1 cellular context compared by ENCODE assay signal in the genomic region with DNA sequence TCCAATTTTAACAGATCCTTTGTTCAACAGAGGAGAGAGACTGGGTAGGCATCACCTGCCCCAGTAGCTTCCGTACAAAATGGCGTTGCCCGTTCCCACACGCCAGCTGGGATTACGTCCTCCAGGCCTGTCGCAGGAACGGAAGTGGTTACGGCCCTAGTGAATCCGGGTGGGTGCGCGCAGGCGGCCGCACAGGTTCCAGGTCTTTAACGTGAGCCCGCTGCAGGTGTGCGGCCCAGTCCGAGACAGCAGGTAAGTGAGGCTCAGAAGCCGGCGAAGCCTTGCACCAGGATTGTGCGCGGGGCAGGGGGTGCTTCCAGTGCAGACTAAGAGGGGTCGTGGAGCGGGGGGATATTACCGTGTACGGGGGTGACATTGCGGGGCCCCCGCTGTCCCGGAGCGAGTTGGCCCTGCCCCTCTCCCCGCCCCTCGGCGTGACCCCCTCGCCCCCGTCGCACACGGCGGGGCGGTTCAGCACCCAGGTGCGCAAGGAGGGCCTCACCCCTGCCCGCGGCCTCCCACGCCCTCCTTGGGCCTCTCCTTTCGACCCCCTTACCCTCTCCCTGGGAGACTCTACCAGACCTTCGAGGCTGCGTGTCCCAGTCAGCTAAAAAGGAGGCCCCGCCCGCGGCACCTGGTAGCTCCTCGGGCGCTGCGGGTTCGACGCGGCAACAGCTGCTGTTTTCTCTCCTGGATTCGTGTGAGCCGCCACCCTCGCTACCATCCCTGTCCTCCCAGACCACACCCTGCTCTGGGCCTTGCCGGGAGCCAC.
TF ChIP-seq lines count a peak whose summit lies in the region.

A gene with protein sequence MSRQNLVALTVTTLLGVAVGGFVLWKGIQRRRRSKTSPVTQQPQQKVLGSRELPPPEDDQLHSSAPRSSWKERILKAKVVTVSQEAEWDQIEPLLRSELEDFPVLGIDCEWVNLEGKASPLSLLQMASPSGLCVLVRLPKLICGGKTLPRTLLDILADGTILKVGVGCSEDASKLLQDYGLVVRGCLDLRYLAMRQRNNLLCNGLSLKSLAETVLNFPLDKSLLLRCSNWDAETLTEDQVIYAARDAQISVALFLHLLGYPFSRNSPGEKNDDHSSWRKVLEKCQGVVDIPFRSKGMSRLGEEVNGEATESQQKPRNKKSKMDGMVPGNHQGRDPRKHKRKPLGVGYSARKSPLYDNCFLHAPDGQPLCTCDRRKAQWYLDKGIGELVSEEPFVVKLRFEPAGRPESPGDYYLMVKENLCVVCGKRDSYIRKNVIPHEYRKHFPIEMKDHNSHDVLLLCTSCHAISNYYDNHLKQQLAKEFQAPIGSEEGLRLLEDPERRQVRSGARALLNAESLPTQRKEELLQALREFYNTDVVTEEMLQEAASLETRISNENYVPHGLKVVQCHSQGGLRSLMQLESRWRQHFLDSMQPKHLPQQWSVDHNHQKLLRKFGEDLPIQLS (plus strand): TSS at position 159 of the 772 bp plus-strand sequence. CDS start 17,973 bp downstream, outside the sequence.

TF ChIP-seq in HepG2, 621 proteins besides CTCF, POLR2A, EP300 and RAD21 (continued from another document and continues in another):
- TF ChIP-seq, protein P1, sequence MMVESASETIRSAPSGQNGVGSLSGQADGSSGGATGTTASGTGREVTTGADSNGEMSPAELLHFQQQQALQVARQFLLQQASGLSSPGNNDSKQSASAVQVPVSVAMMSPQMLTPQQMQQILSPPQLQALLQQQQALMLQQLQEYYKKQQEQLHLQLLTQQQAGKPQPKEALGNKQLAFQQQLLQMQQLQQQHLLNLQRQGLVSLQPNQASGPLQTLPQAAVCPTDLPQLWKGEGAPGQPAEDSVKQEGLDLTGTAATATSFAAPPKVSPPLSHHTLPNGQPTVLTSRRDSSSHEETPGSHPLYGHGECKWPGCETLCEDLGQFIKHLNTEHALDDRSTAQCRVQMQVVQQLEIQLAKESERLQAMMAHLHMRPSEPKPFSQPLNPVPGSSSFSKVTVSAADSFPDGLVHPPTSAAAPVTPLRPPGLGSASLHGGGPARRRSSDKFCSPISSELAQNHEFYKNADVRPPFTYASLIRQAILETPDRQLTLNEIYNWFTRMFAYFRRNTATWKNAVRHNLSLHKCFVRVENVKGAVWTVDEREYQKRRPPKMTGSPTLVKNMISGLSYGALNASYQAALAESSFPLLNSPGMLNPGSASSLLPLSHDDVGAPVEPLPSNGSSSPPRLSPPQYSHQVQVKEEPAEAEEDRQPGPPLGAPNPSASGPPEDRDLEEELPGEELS (CRISPR knock-in tag; IDR thresholded peaks at IDR 0.05): peak; percentile 36
- TF ChIP-seq ZSCAN22 (CRISPR knock-in tag; IDR thresholded peaks at IDR 0.05): no peak
- TF ChIP-seq TRIM24 (CRISPR knock-in tag; IDR thresholded peaks at IDR 0.05): no peak
- TF ChIP-seq ZFP1 (CRISPR knock-in tag; IDR thresholded peaks at IDR 0.05): peak; percentile 59; the same call in 1 of the 2 replicates
- TF ChIP-seq, protein P2, sequence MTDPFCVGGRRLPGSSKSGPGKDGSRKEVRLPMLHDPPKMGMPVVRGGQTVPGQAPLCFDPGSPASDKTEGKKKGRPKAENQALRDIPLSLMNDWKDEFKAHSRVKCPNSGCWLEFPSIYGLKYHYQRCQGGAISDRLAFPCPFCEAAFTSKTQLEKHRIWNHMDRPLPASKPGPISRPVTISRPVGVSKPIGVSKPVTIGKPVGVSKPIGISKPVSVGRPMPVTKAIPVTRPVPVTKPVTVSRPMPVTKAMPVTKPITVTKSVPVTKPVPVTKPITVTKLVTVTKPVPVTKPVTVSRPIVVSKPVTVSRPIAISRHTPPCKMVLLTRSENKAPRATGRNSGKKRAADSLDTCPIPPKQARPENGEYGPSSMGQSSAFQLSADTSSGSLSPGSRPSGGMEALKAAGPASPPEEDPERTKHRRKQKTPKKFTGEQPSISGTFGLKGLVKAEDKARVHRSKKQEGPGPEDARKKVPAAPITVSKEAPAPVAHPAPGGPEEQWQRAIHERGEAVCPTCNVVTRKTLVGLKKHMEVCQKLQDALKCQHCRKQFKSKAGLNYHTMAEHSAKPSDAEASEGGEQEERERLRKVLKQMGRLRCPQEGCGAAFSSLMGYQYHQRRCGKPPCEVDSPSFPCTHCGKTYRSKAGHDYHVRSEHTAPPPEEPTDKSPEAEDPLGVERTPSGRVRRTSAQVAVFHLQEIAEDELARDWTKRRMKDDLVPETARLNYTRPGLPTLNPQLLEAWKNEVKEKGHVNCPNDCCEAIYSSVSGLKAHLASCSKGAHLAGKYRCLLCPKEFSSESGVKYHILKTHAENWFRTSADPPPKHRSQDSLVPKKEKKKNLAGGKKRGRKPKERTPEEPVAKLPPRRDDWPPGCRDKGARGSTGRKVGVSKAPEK (CRISPR knock-in tag; IDR thresholded peaks at IDR 0.05; ENCODE audit: borderline replicate concordance): no peak
- TF ChIP-seq KDM5A (IDR thresholded peaks at IDR 0.05; ENCODE audit: borderline replicate concordance, low read length): peak; percentile 86
- peak; percentile 66; the same call in 1 of the 2 replicates for TF ChIP-seq RNF2 (conservative IDR thresholded peaks at IDR 0.05; ENCODE audit: low read depth)
- TF ChIP-seq ZEB1 (IDR thresholded peaks at IDR 0.05; ENCODE audit: insufficient replicate concordance, low read depth): peak; percentile 99
- TF ChIP-seq ZNF33B (CRISPR knock-in tag; IDR thresholded peaks at IDR 0.05): peak; percentile 46; the same call in 1 of the 2 replicates
- TF ChIP-seq U2AF1 (optimal IDR thresholded peaks at IDR 0.05; ENCODE audit: low read depth, low read length): peak; percentile 90
- TF ChIP-seq, protein P3, sequence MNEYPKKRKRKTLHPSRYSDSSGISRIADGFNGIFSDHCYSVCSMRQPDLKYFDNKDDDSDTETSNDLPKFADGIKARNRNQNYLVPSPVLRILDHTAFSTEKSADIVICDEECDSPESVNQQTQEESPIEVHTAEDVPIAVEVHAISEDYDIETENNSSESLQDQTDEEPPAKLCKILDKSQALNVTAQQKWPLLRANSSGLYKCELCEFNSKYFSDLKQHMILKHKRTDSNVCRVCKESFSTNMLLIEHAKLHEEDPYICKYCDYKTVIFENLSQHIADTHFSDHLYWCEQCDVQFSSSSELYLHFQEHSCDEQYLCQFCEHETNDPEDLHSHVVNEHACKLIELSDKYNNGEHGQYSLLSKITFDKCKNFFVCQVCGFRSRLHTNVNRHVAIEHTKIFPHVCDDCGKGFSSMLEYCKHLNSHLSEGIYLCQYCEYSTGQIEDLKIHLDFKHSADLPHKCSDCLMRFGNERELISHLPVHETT (CRISPR knock-in tag; conservative IDR thresholded peaks at IDR 0.05): peak; percentile 68
- TF ChIP-seq, protein P4, sequence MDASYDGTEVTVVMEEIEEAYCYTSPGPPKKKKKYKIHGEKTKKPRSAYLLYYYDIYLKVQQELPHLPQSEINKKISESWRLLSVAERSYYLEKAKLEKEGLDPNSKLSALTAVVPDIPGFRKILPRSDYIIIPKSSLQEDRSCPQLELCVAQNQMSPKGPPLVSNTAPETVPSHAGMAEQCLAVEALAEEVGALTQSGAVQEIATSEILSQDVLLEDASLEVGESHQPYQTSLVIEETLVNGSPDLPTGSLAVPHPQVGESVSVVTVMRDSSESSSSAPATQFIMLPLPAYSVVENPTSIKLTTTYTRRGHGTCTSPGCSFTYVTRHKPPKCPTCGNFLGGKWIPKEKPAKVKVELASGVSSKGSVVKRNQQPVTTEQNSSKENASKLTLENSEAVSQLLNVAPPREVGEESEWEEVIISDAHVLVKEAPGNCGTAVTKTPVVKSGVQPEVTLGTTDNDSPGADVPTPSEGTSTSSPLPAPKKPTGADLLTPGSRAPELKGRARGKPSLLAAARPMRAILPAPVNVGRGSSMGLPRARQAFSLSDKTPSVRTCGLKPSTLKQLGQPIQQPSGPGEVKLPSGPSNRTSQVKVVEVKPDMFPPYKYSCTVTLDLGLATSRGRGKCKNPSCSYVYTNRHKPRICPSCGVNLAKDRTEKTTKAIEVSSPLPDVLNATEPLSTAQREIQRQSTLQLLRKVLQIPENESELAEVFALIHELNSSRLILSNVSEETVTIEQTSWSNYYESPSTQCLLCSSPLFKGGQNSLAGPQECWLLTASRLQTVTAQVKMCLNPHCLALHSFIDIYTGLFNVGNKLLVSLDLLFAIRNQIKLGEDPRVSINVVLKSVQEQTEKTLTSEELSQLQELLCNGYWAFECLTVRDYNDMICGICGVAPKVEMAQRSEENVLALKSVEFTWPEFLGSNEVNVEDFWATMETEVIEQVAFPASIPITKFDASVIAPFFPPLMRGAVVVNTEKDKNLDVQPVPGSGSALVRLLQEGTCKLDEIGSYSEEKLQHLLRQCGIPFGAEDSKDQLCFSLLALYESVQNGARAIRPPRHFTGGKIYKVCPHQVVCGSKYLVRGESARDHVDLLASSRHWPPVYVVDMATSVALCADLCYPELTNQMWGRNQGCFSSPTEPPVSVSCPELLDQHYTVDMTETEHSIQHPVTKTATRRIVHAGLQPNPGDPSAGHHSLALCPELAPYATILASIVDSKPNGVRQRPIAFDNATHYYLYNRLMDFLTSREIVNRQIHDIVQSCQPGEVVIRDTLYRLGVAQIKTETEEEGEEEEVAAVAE (CRISPR knock-in tag; IDR thresholded peaks at IDR 0.05; ENCODE audit: borderline replicate concordance): no peak
- TF ChIP-seq JUND (CRISPR knock-in tag; IDR thresholded peaks at IDR 0.05): peak; percentile 79; the same call in 1 of the 2 replicates
- TF ChIP-seq FOXJ3 (CRISPR knock-in tag; IDR thresholded peaks at IDR 0.05; ENCODE audit: borderline replicate concordance): peak; percentile 62
- TF ChIP-seq TSC22D2 (CRISPR knock-in tag; IDR thresholded peaks at IDR 0.05; ENCODE audit: borderline replicate concordance): no peak
- TF ChIP-seq SRY (CRISPR knock-in tag; IDR thresholded peaks at IDR 0.05): peak; percentile 39; the same call in 1 of the 2 replicates
- TF ChIP-seq AHR (CRISPR knock-in tag; IDR thresholded peaks at IDR 0.05): peak; percentile 64; the same call in 1 of the 2 replicates
- TF ChIP-seq SOX6 (IDR thresholded peaks at IDR 0.05): no peak
- TF ChIP-seq SOX6 (CRISPR knock-in tag; IDR thresholded peaks at IDR 0.05): peak; percentile 70
- TF ChIP-seq ZNF607 (CRISPR knock-in tag; IDR thresholded peaks at IDR 0.05; ENCODE audit: borderline replicate concordance): 0 out of 2 replicates have a peak, but pooled peaks have one; percentile 52
- TF ChIP-seq ELF4 (CRISPR knock-in tag; IDR thresholded peaks at IDR 0.05; ENCODE audit: borderline replicate concordance): no peak
- no peak for TF ChIP-seq TEAD3 (CRISPR knock-in tag; optimal IDR thresholded peaks at IDR 0.05; ENCODE audit: borderline replicate concordance)
- TF ChIP-seq ZKSCAN1 (IDR thresholded peaks at IDR 0.05; ENCODE audit: low read length): peak; percentile 47; the same call in 1 of the 2 replicates
- TF ChIP-seq, protein P5, sequence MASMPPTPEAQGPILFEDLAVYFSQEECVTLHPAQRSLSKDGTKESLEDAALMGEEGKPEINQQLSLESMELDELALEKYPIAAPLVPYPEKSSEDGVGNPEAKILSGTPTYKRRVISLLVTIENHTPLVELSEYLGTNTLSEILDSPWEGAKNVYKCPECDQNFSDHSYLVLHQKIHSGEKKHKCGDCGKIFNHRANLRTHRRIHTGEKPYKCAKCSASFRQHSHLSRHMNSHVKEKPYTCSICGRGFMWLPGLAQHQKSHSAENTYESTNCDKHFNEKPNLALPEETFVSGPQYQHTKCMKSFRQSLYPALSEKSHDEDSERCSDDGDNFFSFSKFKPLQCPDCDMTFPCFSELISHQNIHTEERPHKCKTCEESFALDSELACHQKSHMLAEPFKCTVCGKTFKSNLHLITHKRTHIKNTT (CRISPR knock-in tag; IDR thresholded peaks at IDR 0.05): no peak
- no peak for TF ChIP-seq ZNF569 (CRISPR knock-in tag; IDR thresholded peaks at IDR 0.05; ENCODE audit: borderline replicate concordance)
- TF ChIP-seq, protein P6, sequence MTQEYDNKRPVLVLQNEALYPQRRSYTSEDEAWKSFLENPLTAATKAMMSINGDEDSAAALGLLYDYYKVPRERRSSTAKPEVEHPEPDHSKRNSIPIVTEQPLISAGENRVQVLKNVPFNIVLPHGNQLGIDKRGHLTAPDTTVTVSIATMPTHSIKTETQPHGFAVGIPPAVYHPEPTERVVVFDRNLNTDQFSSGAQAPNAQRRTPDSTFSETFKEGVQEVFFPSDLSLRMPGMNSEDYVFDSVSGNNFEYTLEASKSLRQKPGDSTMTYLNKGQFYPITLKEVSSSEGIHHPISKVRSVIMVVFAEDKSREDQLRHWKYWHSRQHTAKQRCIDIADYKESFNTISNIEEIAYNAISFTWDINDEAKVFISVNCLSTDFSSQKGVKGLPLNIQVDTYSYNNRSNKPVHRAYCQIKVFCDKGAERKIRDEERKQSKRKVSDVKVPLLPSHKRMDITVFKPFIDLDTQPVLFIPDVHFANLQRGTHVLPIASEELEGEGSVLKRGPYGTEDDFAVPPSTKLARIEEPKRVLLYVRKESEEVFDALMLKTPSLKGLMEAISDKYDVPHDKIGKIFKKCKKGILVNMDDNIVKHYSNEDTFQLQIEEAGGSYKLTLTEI (CRISPR knock-in tag; conservative IDR thresholded peaks at IDR 0.05): no peak
- TF ChIP-seq TOPORS (CRISPR knock-in tag; IDR thresholded peaks at IDR 0.05): no peak
- TF ChIP-seq, protein P7, sequence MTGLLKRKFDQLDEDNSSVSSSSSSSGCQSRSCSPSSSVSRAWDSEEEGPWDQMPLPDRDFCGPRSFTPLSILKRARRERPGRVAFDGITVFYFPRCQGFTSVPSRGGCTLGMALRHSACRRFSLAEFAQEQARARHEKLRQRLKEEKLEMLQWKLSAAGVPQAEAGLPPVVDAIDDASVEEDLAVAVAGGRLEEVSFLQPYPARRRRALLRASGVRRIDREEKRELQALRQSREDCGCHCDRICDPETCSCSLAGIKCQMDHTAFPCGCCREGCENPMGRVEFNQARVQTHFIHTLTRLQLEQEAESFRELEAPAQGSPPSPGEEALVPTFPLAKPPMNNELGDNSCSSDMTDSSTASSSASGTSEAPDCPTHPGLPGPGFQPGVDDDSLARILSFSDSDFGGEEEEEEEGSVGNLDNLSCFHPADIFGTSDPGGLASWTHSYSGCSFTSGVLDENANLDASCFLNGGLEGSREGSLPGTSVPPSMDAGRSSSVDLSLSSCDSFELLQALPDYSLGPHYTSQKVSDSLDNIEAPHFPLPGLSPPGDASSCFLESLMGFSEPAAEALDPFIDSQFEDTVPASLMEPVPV (CRISPR knock-in tag; IDR thresholded peaks at IDR 0.05): no peak
- TF ChIP-seq, protein P8, sequence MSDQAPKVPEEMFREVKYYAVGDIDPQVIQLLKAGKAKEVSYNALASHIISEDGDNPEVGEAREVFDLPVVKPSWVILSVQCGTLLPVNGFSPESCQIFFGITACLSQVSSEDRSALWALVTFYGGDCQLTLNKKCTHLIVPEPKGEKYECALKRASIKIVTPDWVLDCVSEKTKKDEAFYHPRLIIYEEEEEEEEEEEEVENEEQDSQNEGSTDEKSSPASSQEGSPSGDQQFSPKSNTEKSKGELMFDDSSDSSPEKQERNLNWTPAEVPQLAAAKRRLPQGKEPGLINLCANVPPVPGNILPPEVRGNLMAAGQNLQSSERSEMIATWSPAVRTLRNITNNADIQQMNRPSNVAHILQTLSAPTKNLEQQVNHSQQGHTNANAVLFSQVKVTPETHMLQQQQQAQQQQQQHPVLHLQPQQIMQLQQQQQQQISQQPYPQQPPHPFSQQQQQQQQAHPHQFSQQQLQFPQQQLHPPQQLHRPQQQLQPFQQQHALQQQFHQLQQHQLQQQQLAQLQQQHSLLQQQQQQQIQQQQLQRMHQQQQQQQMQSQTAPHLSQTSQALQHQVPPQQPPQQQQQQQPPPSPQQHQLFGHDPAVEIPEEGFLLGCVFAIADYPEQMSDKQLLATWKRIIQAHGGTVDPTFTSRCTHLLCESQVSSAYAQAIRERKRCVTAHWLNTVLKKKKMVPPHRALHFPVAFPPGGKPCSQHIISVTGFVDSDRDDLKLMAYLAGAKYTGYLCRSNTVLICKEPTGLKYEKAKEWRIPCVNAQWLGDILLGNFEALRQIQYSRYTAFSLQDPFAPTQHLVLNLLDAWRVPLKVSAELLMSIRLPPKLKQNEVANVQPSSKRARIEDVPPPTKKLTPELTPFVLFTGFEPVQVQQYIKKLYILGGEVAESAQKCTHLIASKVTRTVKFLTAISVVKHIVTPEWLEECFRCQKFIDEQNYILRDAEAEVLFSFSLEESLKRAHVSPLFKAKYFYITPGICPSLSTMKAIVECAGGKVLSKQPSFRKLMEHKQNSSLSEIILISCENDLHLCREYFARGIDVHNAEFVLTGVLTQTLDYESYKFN (CRISPR knock-in tag; conservative IDR thresholded peaks at IDR 0.05): peak; percentile 63; the same call in 1 of the 2 replicates
- TF ChIP-seq PPARG (CRISPR knock-in tag; conservative IDR thresholded peaks at IDR 0.05): no peak; the same call in 1 of the 2 replicates
